Comparison of ENCODE assay signal across 10 cellular contexts in the genomic region with DNA sequence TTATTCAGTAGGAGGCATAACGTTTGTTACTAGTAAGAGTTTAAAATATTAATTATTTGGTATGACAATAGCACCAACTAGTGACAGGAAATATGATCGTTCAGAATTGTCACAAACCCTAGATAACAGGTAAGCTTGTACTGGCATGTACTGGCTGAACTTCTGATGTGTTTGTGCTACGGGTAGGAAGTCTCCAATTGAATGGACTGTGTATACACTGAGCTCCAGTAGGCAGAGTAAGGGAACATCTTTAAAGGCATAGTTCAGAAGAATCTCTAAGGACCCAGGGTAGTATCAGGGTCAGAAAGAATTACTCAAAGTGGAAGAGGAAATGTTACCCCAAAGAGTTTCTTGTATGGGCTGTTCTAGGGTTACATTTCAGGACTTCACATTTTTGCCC.
DNase-seq lines count a peak whose midpoint lies in the region; ATAC-seq and TF ChIP-seq lines count a peak whose summit lies in the region.
"Had no signal": no experiment of that assay in that cellular context is flagged by ENCODE, and none has a peak within 500 bp of the region (broad histone marks: within the 10 kb centered on the region; RNA-seq: fewer than 3 reads in every experiment).

No MANE protein-coding gene starts in this region.

- BruUV-seq in MCF 10A (replicated peaks; lab: Mats Ljungman, UMichigan): no TSS peak

- H3K36me3 Mint-ChIP-seq in MCF 10A (ENCODE audit: insufficient read depth, unreplicated experiment): no peaks in the 10 kb centered on the region
- H3K36me3 Mint-ChIP-seq in stimulated activated memory B cell treated with anti-CD40 and anti-IgM and Interleukin-4, amounts not matched to agents 10 μg/mL and 1 μg/mL and 100 μg/mL, for 72 hours: no peaks in the 10 kb centered on the region

- CTCF ChIA-PET in MCF 10A (lab: Yijun Ruan, JAX): interaction anchor here (0.5 to 0.9 kb wide), 3 partner anchors 202 to 828 kb away, joined by 3 to 4 read pairs (median 3); no protein-coding TSS in a partner anchor

- POLR2A ChIA-PET in MCF 10A (lab: Yijun Ruan, JAX): no interaction called here

- H3K9me2 ChIP-seq in Loucy (replicated peaks; ENCODE audit: low read depth, low read length): no peaks in the 10 kb centered on the region

- no peak overlapping the region for H3K9ac ChIP-seq in Loucy (ENCODE audit: low read depth, low read length, poor library complexity, severe bottlenecking)

- no peaks in the 10 kb centered on the region for H3K27me3 Mint-ChIP-seq in MCF 10A (ENCODE audit: insufficient read depth, unreplicated experiment)
- no peaks in the 10 kb centered on the region for H3K27me3 Mint-ChIP-seq in stimulated activated memory B cell treated with anti-CD40 and anti-IgM and Interleukin-4, amounts not matched to agents 10 μg/mL and 1 μg/mL and 100 μg/mL, for 72 hours

- no peaks in the 10 kb centered on the region for H3K79me2 ChIP-seq in Loucy (ENCODE audit: insufficient read depth, low read length)

- no peak overlapping the region for H3K4me3 ChIP-seq in breast epithelium
- H3K4me3 ChIP-seq in Loucy (ENCODE audit: low read length, poor library complexity, severe bottlenecking): no peak overlapping the region

- no peak overlapping the region for H3K4me2 ChIP-seq in Loucy (ENCODE audit: low read depth, low read length, poor library complexity, severe bottlenecking)

- DNase-seq in MCF 10A (ENCODE audit: unreplicated experiment): peak; percentile 20
- no peak for DNase-seq in breast epithelium (ENCODE audit: low spot score in 2 of 2)
- no peak for DNase-seq in epidermal melanocyte (ENCODE audit: insufficient read length, low spot score)
- DNase-seq in Right ventricle myocardium superior: no peak
- DNase-seq in NCI-H748 (lab: John Stamatoyannopoulos, UW; ENCODE audit: unreplicated experiment): no peak
- DNase-seq: hippocampal formation had no signal

- H3K27ac Mint-ChIP-seq in MCF 10A (ENCODE audit: low read depth, unreplicated experiment): no peak overlapping the region
- H3K27ac Mint-ChIP-seq in stimulated activated memory B cell treated with anti-CD40 and anti-IgM and Interleukin-4, amounts not matched to agents 10 μg/mL and 1 μg/mL and 100 μg/mL, for 72 hours: no peak overlapping the region

- H3K9me3 Mint-ChIP-seq in MCF 10A (ENCODE audit: unreplicated experiment): peaks cover 35% of the 10 kb centered on the region
- no peaks in the 10 kb centered on the region for H3K9me3 Mint-ChIP-seq in stimulated activated memory B cell treated with anti-CD40 and anti-IgM and Interleukin-4, amounts not matched to agents 10 μg/mL and 1 μg/mL and 100 μg/mL, for 72 hours

- H3K36me3 ChIP-seq in breast epithelium: no peaks in the 10 kb centered on the region
- H3K36me3 ChIP-seq in Loucy (ENCODE audit: insufficient read depth, low read length): no peaks in the 10 kb centered on the region

- H3K4me1 ChIP-seq in breast epithelium (no peaks in the 10 kb centered on the region), Loucy (ENCODE audit: insufficient read depth, low read length, poor library complexity, severe bottlenecking) (no peaks in the 10 kb centered on the region)

- no peaks in the 10 kb centered on the region for H4K20me1 ChIP-seq in Loucy (ENCODE audit: insufficient read depth, low read length, poor library complexity, severe bottlenecking)

- no peaks in the 10 kb centered on the region for H3K9me3 ChIP-seq in breast epithelium
- no peaks in the 10 kb centered on the region for H3K9me3 ChIP-seq in Loucy (ENCODE audit: insufficient read depth, low read depth, low read length)

- ATAC-seq in GM21717 (IDR thresholded peaks at IDR 0.05; ENCODE audit: unreplicated experiment): peak; percentile 49
- peak; percentile 20 for ATAC-seq in stimulated activated memory B cell treated with anti-CD40 and anti-IgM and Interleukin-4, amounts not matched to agents 10 μg/mL and 1 μg/mL and 100 μg/mL, for 72 hours
- ATAC-seq in Right ventricle myocardium superior (ENCODE audit: poor library complexity): no peak

- H3K27ac ChIP-seq in breast epithelium: no peak overlapping the region

- no peaks in the 10 kb centered on the region for H3K4me1 Mint-ChIP-seq in MCF 10A (ENCODE audit: insufficient read depth, unreplicated experiment)
- peaks cover 9% of the 10 kb centered on the region for H3K4me1 Mint-ChIP-seq in stimulated activated memory B cell treated with anti-CD40 and anti-IgM and Interleukin-4, amounts not matched to agents 10 μg/mL and 1 μg/mL and 100 μg/mL, for 72 hours
- H3K4me1 Mint-ChIP-seq: neural crest cell had no signal

- H3K27me3 ChIP-seq in breast epithelium (peaks cover 0 to 27% of the 10 kb centered on the region in 2 donors), Loucy (ENCODE audit: insufficient read depth, low read length, poor library complexity, severe bottlenecking) (no peaks in the 10 kb centered on the region)

- H3K4me3 Mint-ChIP-seq in MCF 10A (ENCODE audit: unreplicated experiment): no peak overlapping the region
- H3K4me3 Mint-ChIP-seq in stimulated activated memory B cell treated with anti-CD40 and anti-IgM and Interleukin-4, amounts not matched to agents 10 μg/mL and 1 μg/mL and 100 μg/mL, for 72 hours: no peak overlapping the region
- H3K4me3 Mint-ChIP-seq: neural crest cell had no signal

- H2AFZ ChIP-seq in Loucy (ENCODE audit: low read length): 0 out of 2 replicates have a peak overlapping the region, but pooled peaks have one; percentile 23

- H3F3A ChIP-seq in Loucy (ENCODE audit: low read depth): no peaks in the 10 kb centered on the region

- TF ChIP-seq POLR2A in breast epithelium (IDR thresholded peaks at IDR 0.05): no peak

- TF ChIP-seq CTCF in MCF 10A (IDR thresholded peaks at IDR 0.05; ENCODE audit: unreplicated experiment): no peak
- TF ChIP-seq CTCF in breast epithelium (IDR thresholded peaks at IDR 0.05): no peak
- peak; percentile 53 for TF ChIP-seq CTCF in Loucy (conservative IDR thresholded peaks at IDR 0.05; ENCODE audit: low read length)

- intact Hi-C loops in MCF 10A (cut with micrococcal nuclease): no loop called here
- intact Hi-C loops in breast epithelium (cut with DNase I; ENCODE audit: low total_unique reads): no loop called here
- intact Hi-C loops in Right ventricle myocardium superior (cut with DNase I): no loop called here
